ENCODE assay signal across 28 cellular contexts in genomic region chr22:49372111-49372529, GRCh38.
A peak's percentile ranks its signal among the peaks of the same experiment; 100 is the strongest.
DNase-seq lines count a peak whose midpoint lies in the region; ATAC-seq, FAIRE-seq and TF ChIP-seq lines count a peak whose summit lies in the region.
"Had no signal": no experiment of that assay in that cellular context is flagged by ENCODE, and none has a peak within 500 bp of the region (broad histone marks: within the 10 kb centered on the region; RNA-seq: fewer than 3 reads in every experiment).

No MANE protein-coding gene starts in this region.

- H3K4me1 Mint-ChIP-seq in activated CD8-positive, alpha-beta T cell treated with anti-CD3 and anti-CD28 coated beads, Interleukin-2, amount 10 ng/mL, durations not matched to agents 7 days and 5 days (ENCODE audit: low read depth), result no peaks in the 10 kb centered on the region
- no peaks in the 10 kb centered on the region for H3K4me1 Mint-ChIP-seq in activated CD8-positive, alpha-beta T cell treated with anti-CD3 and anti-CD28 coated beads for 36 hours (ENCODE audit: low read depth)
- H3K4me1 Mint-ChIP-seq in type B pancreatic cell (ENCODE audit: unreplicated experiment), result no peaks in the 10 kb centered on the region
- H3K4me1 Mint-ChIP-seq: mesothelial cell of epicardium, naive B cell had no signal

- peaks cover 51% of the 10 kb centered on the region for H3K27me3 ChIP-seq in lower lobe of right lung (ENCODE audit: low read depth)
- H3K27me3 ChIP-seq: ascending aorta, MG63 had no signal

- DNase-seq in activated CD8-positive, alpha-beta T cell treated with anti-CD3 and anti-CD28 coated beads, Interleukin-2, amount 10 ng/mL, durations not matched to agents 7 days and 5 days, result peak; percentile 8
- no peak for DNase-seq in activated CD8-positive, alpha-beta T cell treated with anti-CD3 and anti-CD28 coated beads for 36 hours
- DNase-seq in activated CD8-positive, alpha-beta memory T cell treated with anti-CD3 and anti-CD28 coated beads, Interleukin-2, amount 50 U/mL, for 48 hours, result peak; percentile 26
- DNase-seq in lower lobe of right lung, result peak; percentile 33
- DNase-seq in type B pancreatic cell (ENCODE audit: extremely low spot score, unreplicated experiment), result peak; percentile 52
- no peak for DNase-seq in GM12891 (ENCODE audit: insufficient read length, low spot score)
- no peak for DNase-seq in stimulated activated CD4-positive, alpha-beta T cell treated with anti-CD3 and anti-CD28 coated beads, Interleukin-12 subunit alpha, Interleukin-12 subunit beta, amount 100 ng/mL, for 4 hours
- DNase-seq in NCI-H1436 treated with DMSO at 0.1 percent for 48 hours (lab: John Stamatoyannopoulos, UW), result no peak
- DNase-seq: activated CD4-positive, alpha-beta T cell treated with anti-CD3 and anti-CD28 coated beads, Interleukin-2, amount 50 U/mL, for 48 hours; activated gamma-delta T cell; activated T-cell treated with anti-CD3 and anti-CD28 coated beads, Interleukin-2, amount 50 U/mL, for 1 hour; cortex of kidney; DMS79; effector memory CD4-positive, alpha-beta T cell; left ventricle myocardium inferior; naive B cell; NCI-H2029; NCI-H526; psoas muscle; T-helper 17 cell had no signal

- no peak for FAIRE-seq in GM12891 (lab: Jason Lieb, UNC)
- FAIRE-seq: islet of Langerhans, TTC549 had no signal

- no peaks in the 10 kb centered on the region for H3K36me3 Mint-ChIP-seq in activated CD8-positive, alpha-beta T cell treated with anti-CD3 and anti-CD28 coated beads, Interleukin-2, amount 10 ng/mL, durations not matched to agents 7 days and 5 days (ENCODE audit: low read depth)
- no peaks in the 10 kb centered on the region for H3K36me3 Mint-ChIP-seq in activated CD8-positive, alpha-beta T cell treated with anti-CD3 and anti-CD28 coated beads for 36 hours (ENCODE audit: low read depth)
- H3K36me3 Mint-ChIP-seq in type B pancreatic cell, result no peaks in the 10 kb centered on the region
- H3K36me3 Mint-ChIP-seq: mesothelial cell of epicardium; naive B cell; stimulated activated effector memory CD8-positive, alpha-beta T cell treated with anti-CD3 and anti-CD28 coated beads, Interleukin-12 subunit alpha, Interleukin-12 subunit beta, amount 100 ng/mL, for 72 hours had no signal

- intact Hi-C loops in activated CD8-positive, alpha-beta T cell treated with anti-CD3 and anti-CD28 coated beads for 36 hours (cut with micrococcal nuclease), result no loop called here
- intact Hi-C loops in lower lobe of right lung (cut with DNase I), result no loop called here

- no peak overlapping the region for H3K4me3 Mint-ChIP-seq in activated CD8-positive, alpha-beta T cell treated with anti-CD3 and anti-CD28 coated beads, Interleukin-2, amount 10 ng/mL, durations not matched to agents 7 days and 5 days
- H3K4me3 Mint-ChIP-seq in activated CD8-positive, alpha-beta T cell treated with anti-CD3 and anti-CD28 coated beads for 36 hours, result no peak overlapping the region
- no peak overlapping the region for H3K4me3 Mint-ChIP-seq in type B pancreatic cell
- H3K4me3 Mint-ChIP-seq: mesothelial cell of epicardium; naive B cell; stimulated activated effector memory CD8-positive, alpha-beta T cell treated with anti-CD3 and anti-CD28 coated beads, Interleukin-12 subunit alpha, Interleukin-12 subunit beta, amount 100 ng/mL, for 72 hours; T-helper 17 cell had no signal

- H3K27ac ChIP-seq in lower lobe of right lung, result no peak overlapping the region
- H3K27ac ChIP-seq: ascending aorta, HL-60, KMS-11, left ventricle myocardium inferior, psoas muscle had no signal

- H3K36me3 ChIP-seq in lower lobe of right lung, result no peaks in the 10 kb centered on the region
- H3K36me3 ChIP-seq: ascending aorta, left ventricle myocardium inferior, MG63 had no signal

- H3K4me1 ChIP-seq in lower lobe of right lung, result no peaks in the 10 kb centered on the region
- H3K4me1 ChIP-seq: ascending aorta, left ventricle myocardium inferior, psoas muscle had no signal

- no peak for ATAC-seq in activated CD8-positive, alpha-beta T cell treated with anti-CD3 and anti-CD28 coated beads, Interleukin-2, amount 10 ng/mL, durations not matched to agents 7 days and 5 days
- ATAC-seq in activated CD8-positive, alpha-beta T cell treated with anti-CD3 and anti-CD28 coated beads for 36 hours, result no peak
- no peak for ATAC-seq in lower lobe of right lung
- ATAC-seq: psoas muscle, T-helper 17 cell had no signal

- CTCF ChIA-PET in activated CD8-positive, alpha-beta T cell treated with anti-CD3 and anti-CD28 coated beads, Interleukin-2, amount 10 ng/mL, durations not matched to agents 7 days and 5 days (lab: Charles Lee), result no interaction called here
- CTCF ChIA-PET in activated CD8-positive, alpha-beta T cell treated with anti-CD3 and anti-CD28 coated beads for 36 hours (lab: Charles Lee), result no interaction called here

- H3K4me3 ChIP-seq in lower lobe of right lung, result no peak overlapping the region
- H3K4me3 ChIP-seq: ascending aorta, left ventricle myocardium inferior, MG63, psoas muscle had no signal

- no peak overlapping the region for H3K27ac Mint-ChIP-seq in activated CD8-positive, alpha-beta T cell treated with anti-CD3 and anti-CD28 coated beads, Interleukin-2, amount 10 ng/mL, durations not matched to agents 7 days and 5 days
- H3K27ac Mint-ChIP-seq in activated CD8-positive, alpha-beta T cell treated with anti-CD3 and anti-CD28 coated beads for 36 hours, result no peak overlapping the region
- H3K27ac Mint-ChIP-seq in type B pancreatic cell, result no peak overlapping the region
- H3K27ac Mint-ChIP-seq: mesothelial cell of epicardium; naive B cell; stimulated activated effector memory CD8-positive, alpha-beta T cell treated with anti-CD3 and anti-CD28 coated beads, Interleukin-12 subunit alpha, Interleukin-12 subunit beta, amount 100 ng/mL, for 72 hours; T-helper 17 cell had no signal

- POLR2A ChIA-PET in activated CD8-positive, alpha-beta T cell treated with anti-CD3 and anti-CD28 coated beads, Interleukin-2, amount 10 ng/mL, durations not matched to agents 7 days and 5 days (lab: Charles Lee), result no interaction called here
- POLR2A ChIA-PET in activated CD8-positive, alpha-beta T cell treated with anti-CD3 and anti-CD28 coated beads for 36 hours (lab: Charles Lee), result no interaction called here

- no peak for TF ChIP-seq POLR2A in GM12891 (IDR thresholded peaks at IDR 0.05; ENCODE audit: low read depth, low read length)

- no peak for TF ChIP-seq CTCF in activated CD8-positive, alpha-beta T cell treated with anti-CD3 and anti-CD28 coated beads for 36 hours (IDR thresholded peaks at IDR 0.05)
- TF ChIP-seq CTCF in lower lobe of right lung (IDR thresholded peaks at IDR 0.05) (no peak), type B pancreatic cell (conservative IDR thresholded peaks at IDR 0.05) (no peak)

- H3K9me3 Mint-ChIP-seq in activated CD8-positive, alpha-beta T cell treated with anti-CD3 and anti-CD28 coated beads, Interleukin-2, amount 10 ng/mL, durations not matched to agents 7 days and 5 days (ENCODE audit: insufficient read depth), result no peaks in the 10 kb centered on the region
- no peaks in the 10 kb centered on the region for H3K9me3 Mint-ChIP-seq in activated CD8-positive, alpha-beta T cell treated with anti-CD3 and anti-CD28 coated beads for 36 hours
- H3K9me3 Mint-ChIP-seq in type B pancreatic cell, result no peaks in the 10 kb centered on the region
- H3K9me3 Mint-ChIP-seq: mesothelial cell of epicardium; naive B cell; stimulated activated effector memory CD8-positive, alpha-beta T cell treated with anti-CD3 and anti-CD28 coated beads, Interleukin-12 subunit alpha, Interleukin-12 subunit beta, amount 100 ng/mL, for 72 hours had no signal

- peaks cover 5% of the 10 kb centered on the region for H3K27me3 Mint-ChIP-seq in activated CD8-positive, alpha-beta T cell treated with anti-CD3 and anti-CD28 coated beads, Interleukin-2, amount 10 ng/mL, durations not matched to agents 7 days and 5 days (ENCODE audit: low read depth)
- H3K27me3 Mint-ChIP-seq in activated CD8-positive, alpha-beta T cell treated with anti-CD3 and anti-CD28 coated beads for 36 hours, result peaks cover 11% of the 10 kb centered on the region
- peaks cover 9% of the 10 kb centered on the region for H3K27me3 Mint-ChIP-seq in type B pancreatic cell

- H3K9me3 ChIP-seq in lower lobe of right lung, result no peaks in the 10 kb centered on the region
- H3K9me3 ChIP-seq: ascending aorta, left ventricle myocardium inferior, MG63, psoas muscle had no signal

TF ChIP-seq in GM12891, 5 proteins besides CTCF, POLR2A, EP300 and RAD21:
- TF ChIP-seq PAX5 (IDR thresholded peaks at IDR 0.05; ENCODE audit: insufficient read depth, low read length, severe bottlenecking) (no peak), POLR2AphosphoS5 (IDR thresholded peaks at IDR 0.05; ENCODE audit: low read depth, low read length) (no peak)

Comparison
In these comparisons a context has a peak if more than half of its experiments do, and no peak if none do; other contexts are left out.
1. DNase-seq: peak in activated CD8-positive, alpha-beta T cell treated with anti-CD3 and anti-CD28 coated beads, Interleukin-2, amount 10 ng/mL, durations not matched to agents 7 days and 5 days (single experiment), activated CD8-positive, alpha-beta memory T cell treated with anti-CD3 and anti-CD28 coated beads, Interleukin-2, amount 50 U/mL, for 48 hours (single experiment), lower lobe of right lung (single experiment) and type B pancreatic cell (single experiment); none in activated CD8-positive, alpha-beta T cell treated with anti-CD3 and anti-CD28 coated beads for 36 hours (single experiment), GM12891 (single experiment), stimulated activated CD4-positive, alpha-beta T cell treated with anti-CD3 and anti-CD28 coated beads, Interleukin-12 subunit alpha, Interleukin-12 subunit beta, amount 100 ng/mL, for 4 hours (single experiment) and NCI-H1436 treated with DMSO at 0.1 percent for 48 hours (single experiment).